Comparison of ENCODE assay signal across 8 cellular contexts in the genomic region with DNA sequence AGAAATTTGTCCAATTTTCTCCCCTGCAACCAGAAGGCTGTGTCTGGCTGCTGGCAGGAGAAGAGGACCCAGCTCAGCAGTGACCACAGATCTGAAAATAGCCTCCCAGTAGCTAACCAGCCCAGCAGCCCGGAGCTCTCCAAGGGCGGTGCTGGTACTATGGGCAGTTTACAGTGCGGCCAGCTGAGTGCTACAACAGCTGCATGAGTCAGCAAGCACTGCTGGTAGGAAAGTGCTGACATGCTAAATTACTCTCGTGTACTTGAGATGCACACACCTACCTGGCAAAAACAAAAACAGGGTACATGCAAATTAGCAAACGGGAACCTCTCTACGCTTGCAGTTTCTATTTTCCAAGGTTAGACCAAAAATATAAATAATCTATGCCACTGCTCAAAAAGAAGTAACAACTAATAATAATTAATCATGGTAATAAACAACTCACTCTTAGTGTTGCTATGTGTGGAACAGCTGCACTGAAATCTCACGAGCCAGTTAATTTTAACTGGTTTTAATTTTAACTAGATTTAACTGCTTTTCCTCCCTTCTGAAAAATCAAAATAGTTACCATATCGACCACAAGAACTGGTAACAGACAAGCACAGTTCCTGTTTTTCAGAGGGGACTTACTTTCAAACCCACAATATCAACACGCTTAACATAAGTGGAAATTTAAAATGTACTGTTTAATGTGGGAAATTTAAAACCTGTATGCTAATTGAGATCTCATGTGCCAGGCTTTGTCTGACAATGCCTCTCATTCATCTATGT. TPM values are rescaled to one million over a fixed set of nuclear protein-coding genes. Genes with fewer than 3 reads are reported as not detected.
DNase-seq lines count a peak whose midpoint lies in the region; ATAC-seq, FAIRE-seq and TF ChIP-seq lines count a peak whose summit lies in the region.

No MANE protein-coding gene starts in this region.

- DNase-seq in DMS79 (lab: John Stamatoyannopoulos, UW) (peak; percentile 74), HK-2 (ENCODE audit: unreplicated experiment) (peak; percentile 81), RWPE2 (ENCODE audit: low spot score) (peak; percentile 79), amniotic stem cell (lab: John Stamatoyannopoulos, UW) (peak; percentile 51), heart right ventricle (peak; percentile 77 to 88), progenitor cell of endocrine pancreas (ENCODE audit: low spot score, unreplicated experiment) (no peak), GM19239 (ENCODE audit: insufficient read length, low spot score) (no peak)

- H3K4me1 ChIP-seq in RWPE2 (ENCODE audit: insufficient read depth, poor library complexity, severe bottlenecking) (peaks cover 23% of the 10 kb centered on the region), heart right ventricle (peaks cover 3 to 33% (median 26%) of the 10 kb centered on the region in 9 donors)

- peaks cover 18% of the 10 kb centered on the region for H3K4me1 Mint-ChIP-seq in progenitor cell of endocrine pancreas (ENCODE audit: low read depth)

- FAIRE-seq in GM19239 (lab: Jason Lieb, UNC), result no peak

- H3K9me3 Mint-ChIP-seq in progenitor cell of endocrine pancreas (ENCODE audit: low read depth), result peaks cover 3% of the 10 kb centered on the region

- H3K27me3 Mint-ChIP-seq in progenitor cell of endocrine pancreas, result peaks cover 7% of the 10 kb centered on the region

- H3K36me3 ChIP-seq in RWPE2 (ENCODE audit: low read depth) (no peaks in the 10 kb centered on the region), heart right ventricle (no peaks in the 10 kb centered on the region)

- peak overlapping the region; percentile 67 for H3K27ac Mint-ChIP-seq in progenitor cell of endocrine pancreas

- H3K27ac ChIP-seq in RWPE2 (ENCODE audit: poor library complexity, severe bottlenecking) (peak overlapping the region; percentile 64), heart right ventricle (peak overlapping the region in 9 of 10 donors; percentile 3 to 76 (median 61))

- H3K4me3 ChIP-seq in RWPE2 (ENCODE audit: severe bottlenecking), result no peak overlapping the region
- H3K4me3 ChIP-seq in heart right ventricle, result peak overlapping the region in 6 of 10 donors; percentile 30 to 46 (median 40)

- ATAC-seq in GM21447 (IDR thresholded peaks at IDR 0.05; ENCODE audit: unreplicated experiment) (peak; percentile 66), RWPE2 (ENCODE audit: low read depth) (peak; percentile 91), heart right ventricle (peak; percentile 95 to 100 (median 98))

- no peak for TF ChIP-seq CTCF in RWPE2 (IDR thresholded peaks at IDR 0.05; ENCODE audit: poor library complexity, severe bottlenecking)
- no peak for TF ChIP-seq CTCF in heart right ventricle (IDR thresholded peaks at IDR 0.05)
- TF ChIP-seq CTCF in progenitor cell of endocrine pancreas (IDR thresholded peaks at IDR 0.05; ENCODE audit: unreplicated experiment), result no peak

- WGBS in heart right ventricle, 2 donors, result 25 to 27% methylated on average over 9 of the region's 9 CpGs

- H3K9me3 ChIP-seq in RWPE2 (ENCODE audit: severe bottlenecking) (no peaks in the 10 kb centered on the region), heart right ventricle (peaks cover 0 to 8% (median 0%) of the 10 kb centered on the region in 11 donors)

- H3K27me3 ChIP-seq in RWPE2 (ENCODE audit: insufficient read depth, poor library complexity, severe bottlenecking), result no peaks in the 10 kb centered on the region
- no peaks in the 10 kb centered on the region for H3K27me3 ChIP-seq in heart right ventricle

- H3K36me3 Mint-ChIP-seq in progenitor cell of endocrine pancreas (ENCODE audit: insufficient read depth), result peaks cover 2% of the 10 kb centered on the region

- H3K4me3 Mint-ChIP-seq in progenitor cell of endocrine pancreas (ENCODE audit: low read depth), result no peak overlapping the region

- intact Hi-C loops in heart right ventricle (cut with DNase I), result loop anchor here in 7 of 10 donors (2.0 to 10.0 kb wide), 8 partner anchors 51 to 192 kb away; no protein-coding TSS in a partner anchor

RNA-seq across cellular contexts. Expression of a gene that starts 10.8 kb away (rescaled TPM):
- total RNA-seq in heart right ventricle, result 1 to 10 TPM; 1.5 to 4.7 (median 2.8) TPM
- under 1 TPM; 0.16 to 0.29 TPM for polyA plus RNA-seq in heart right ventricle
- 11.2 and 12.3 TPM in 2 replicates for total RNA-seq in progenitor cell of endocrine pancreas

Comparison
In these comparisons a context has a peak if more than half of its experiments do, and no peak if none do; other contexts are left out.
1. DNase-seq: peak in DMS79 (single experiment), HK-2 (single experiment), RWPE2 (single experiment), amniotic stem cell (single experiment) and heart right ventricle (2 of 2); none in progenitor cell of endocrine pancreas (single experiment) and GM19239 (single experiment).
2. Peak in every context shown above with its lines, with median percentiles within 50 percentile points of each other: ATAC-seq.